14 cellular contexts compared by ENCODE assay signal in genomic region chrX:101393530-101394305, GRCh38. TPM values are rescaled to one million over a fixed set of nuclear protein-coding genes. Genes with fewer than 3 reads are reported as not detected.
DNase-seq lines count a peak whose midpoint lies in the region; ATAC-seq and TF ChIP-seq lines count a peak whose summit lies in the region.
"Had no signal": no experiment of that assay in that cellular context is flagged by ENCODE, and none has a peak within 500 bp of the region (broad histone marks: within the 10 kb centered on the region; RNA-seq: fewer than 3 reads in every experiment).

No MANE protein-coding gene starts in this region.

- DNase-seq in activated T-cell treated with anti-CD3 and anti-CD28 coated beads, Interleukin-2, amount 50 U/mL, for 4 hours, result no peak
- no peak for DNase-seq in activated T-cell treated with anti-CD3 and anti-CD28 coated beads, Interleukin-2, amount 50 U/mL, for 48 hours
- DNase-seq in NT2/D1 (ENCODE audit: low read depth, low spot score) (no peak), smooth muscle cell (lab: John Stamatoyannopoulos, UW; ENCODE audit: unreplicated experiment) (no peak), NCI-H128 (lab: John Stamatoyannopoulos, UW; ENCODE audit: unreplicated experiment) (no peak), vagina (ENCODE audit: extremely low spot score in 2 of 2) (no peak)
- DNase-seq: amygdala, hippocampal formation, NCI-H2029 had no signal

- H3K4me3 ChIP-seq in NT2/D1 (ENCODE audit: insufficient read length, low read depth) (peak overlapping the region; percentile 11), smooth muscle cell (no peak overlapping the region), vagina (no peak overlapping the region)

- peak overlapping the region in 2 of 5 experiments; percentile 24 to 58 for H3K27ac Mint-ChIP-seq in brain

- no peak overlapping the region for H2AFZ ChIP-seq in smooth muscle cell (ENCODE audit: low read depth)

- H3K4me2 ChIP-seq in smooth muscle cell, result no peak overlapping the region

- no peaks in the 10 kb centered on the region for H3K9me3 ChIP-seq in NT2/D1 (ENCODE audit: insufficient read depth, low read length)
- no peaks in the 10 kb centered on the region for H3K9me3 ChIP-seq in smooth muscle cell (replicated peaks; ENCODE audit: low read depth)
- H3K9me3 ChIP-seq in vagina, result no peaks in the 10 kb centered on the region

- peak overlapping the region; percentile 97 for H3K4me3 Mint-ChIP-seq in activated T-cell treated with anti-CD3 and anti-CD28 coated beads, Interleukin-2, amount 50 U/mL, for 4 hours
- H3K4me3 Mint-ChIP-seq in brain, result peak overlapping the region in 4 of 5 experiments; percentile 15 to 95 (median 34)

- peaks cover 14% of the 10 kb centered on the region for H4K20me1 ChIP-seq in smooth muscle cell (ENCODE audit: low read depth)

- H3K4me1 Mint-ChIP-seq in activated T-cell treated with anti-CD3 and anti-CD28 coated beads, Interleukin-2, amount 50 U/mL, for 4 hours (ENCODE audit: low read depth), result peaks cover 18% of the 10 kb centered on the region
- peaks cover 26% of the 10 kb centered on the region for H3K4me1 Mint-ChIP-seq in brain

- intact Hi-C loops in vagina (cut with DNase I), result no loop called here

- H3K36me3 ChIP-seq in NT2/D1 (ENCODE audit: insufficient read depth, insufficient read length, low read length) (peaks cover 50% of the 10 kb centered on the region), smooth muscle cell (ENCODE audit: low read depth) (no peaks in the 10 kb centered on the region), vagina (no peaks in the 10 kb centered on the region)

- no peaks in the 10 kb centered on the region for H3K9me3 Mint-ChIP-seq in activated T-cell treated with anti-CD3 and anti-CD28 coated beads, Interleukin-2, amount 50 U/mL, for 4 hours
- no peaks in the 10 kb centered on the region for H3K9me3 Mint-ChIP-seq in brain

- peaks cover 7% of the 10 kb centered on the region for H3K79me2 ChIP-seq in smooth muscle cell (ENCODE audit: low read depth)

- no peaks in the 10 kb centered on the region for H3F3A ChIP-seq in smooth muscle cell (ENCODE audit: low read depth)

- H3K36me3 Mint-ChIP-seq in activated T-cell treated with anti-CD3 and anti-CD28 coated beads, Interleukin-2, amount 50 U/mL, for 4 hours (ENCODE audit: insufficient read depth), result peaks cover 34% of the 10 kb centered on the region
- H3K36me3 Mint-ChIP-seq in brain, result peaks cover 23% of the 10 kb centered on the region

- H3K9ac ChIP-seq in NT2/D1 (ENCODE audit: insufficient read length, low read depth), result peak overlapping the region; percentile 51
- no peak overlapping the region for H3K9ac ChIP-seq in smooth muscle cell (ENCODE audit: low read depth)

- no peak for TF ChIP-seq POLR2A in vagina (IDR thresholded peaks at IDR 0.05)

- H3K4me1 ChIP-seq in NT2/D1 (ENCODE audit: insufficient read depth, insufficient read length) (no peaks in the 10 kb centered on the region), smooth muscle cell (ENCODE audit: low read depth) (no peaks in the 10 kb centered on the region), vagina (peaks cover 4% of the 10 kb centered on the region)

- WGBS in smooth muscle cell (ENCODE audit: low lambda C conversion rate), result 83% methylated on average over 11 of the region's 11 CpGs

- no peak for ATAC-seq in activated T-cell treated with anti-CD3 and anti-CD28 coated beads, Interleukin-2, amount 50 U/mL, for 4 hours
- no peak for ATAC-seq in GM19023 (IDR thresholded peaks at IDR 0.05; ENCODE audit: unreplicated experiment)
- ATAC-seq: Panc1 had no signal

- TF ChIP-seq CTCF in brain (conservative IDR thresholded peaks at IDR 0.05) (no peak), smooth muscle cell (IDR thresholded peaks at IDR 0.05; ENCODE audit: borderline replicate concordance, insufficient read depth, poor library complexity, severe bottlenecking) (no peak), vagina (IDR thresholded peaks at IDR 0.05) (no peak)

- H3K27me3 ChIP-seq in NT2/D1 (ENCODE audit: insufficient read depth, insufficient read length), result no peaks in the 10 kb centered on the region
- no peaks in the 10 kb centered on the region for H3K27me3 ChIP-seq in smooth muscle cell (ENCODE audit: low read depth)
- H3K27me3 ChIP-seq in vagina, result no peaks in the 10 kb centered on the region

- H3K27ac ChIP-seq in smooth muscle cell (ENCODE audit: low read depth) (peak overlapping the region; percentile 24), vagina (no peak overlapping the region)

- H3K27me3 Mint-ChIP-seq in activated T-cell treated with anti-CD3 and anti-CD28 coated beads, Interleukin-2, amount 50 U/mL, for 4 hours (ENCODE audit: low read depth), result no peaks in the 10 kb centered on the region
- H3K27me3 Mint-ChIP-seq in brain, result peaks cover 13% of the 10 kb centered on the region

RNA-seq across cellular contexts. Expression of gene RPL36A, which starts 2.9 kb away (rescaled TPM):
- total RNA-seq in activated T-cell treated with anti-CD3 and anti-CD28 coated beads, Interleukin-2, amount 50 U/mL, for 4 hours, result 100 to 1,000 TPM; 451 to 525 (median 514) TPM
- polyA plus RNA-seq in brain (ENCODE audit: insufficient read depth, low read depth, low replicate concordance) (2,342 TPM), smooth muscle cell (301 and 319 TPM in 2 replicates)
- total RNA-seq in smooth muscle cell (2,676 and 3,414 TPM in 2 replicates), vagina (514 TPM)

RNA-seq across cellular contexts. Expression of gene BTK, which starts 7.7 kb away (rescaled TPM):
- total RNA-seq in activated T-cell treated with anti-CD3 and anti-CD28 coated beads, Interleukin-2, amount 50 U/mL, for 4 hours, result 1 to 10 TPM in 2 of 3 donors, under 1 TPM in 1; 0.61 to 3.4 (median 2.3) TPM
- polyA plus RNA-seq in brain (ENCODE audit: insufficient read depth, low read depth, low replicate concordance) (0.71 TPM), smooth muscle cell (0.72 TPM in 1 of 2 replicates, not detected in the other)
- total RNA-seq in smooth muscle cell (not detected in 2 replicates), vagina (4.4 TPM)
- total RNA-seq: HT-29 had no signal
- polyA plus RNA-seq: BJ had no signal

RNA-seq across cellular contexts. Expression of gene GLA, which starts 14.0 kb away (rescaled TPM):
- total RNA-seq in activated T-cell treated with anti-CD3 and anti-CD28 coated beads, Interleukin-2, amount 50 U/mL, for 4 hours, result 10 to 100 TPM; 49.6 to 70.8 (median 62.4) TPM
- polyA plus RNA-seq in brain (ENCODE audit: insufficient read depth, low read depth, low replicate concordance), result 33.1 TPM
- 41.2 and 54.0 TPM in 2 replicates for total RNA-seq in smooth muscle cell
- 43.2 and 46.9 TPM in 2 replicates for polyA plus RNA-seq in smooth muscle cell
- 15.5 TPM for total RNA-seq in vagina

RNA-seq across cellular contexts. Expression of gene HNRNPH2, which starts 14.3 kb away (rescaled TPM):
- 10 to 100 TPM; 25.3 to 28.7 (median 26.5) TPM for total RNA-seq in activated T-cell treated with anti-CD3 and anti-CD28 coated beads, Interleukin-2, amount 50 U/mL, for 4 hours
- polyA plus RNA-seq in brain (ENCODE audit: insufficient read depth, low read depth, low replicate concordance) (55.2 TPM), smooth muscle cell (79.9 and 88.3 TPM in 2 replicates)
- total RNA-seq in smooth muscle cell (56.4 and 64.4 TPM in 2 replicates), vagina (43.2 TPM)

RNA-seq across cellular contexts. Expression of gene TIMM8A, which starts 45.2 kb away (rescaled TPM):
- total RNA-seq in activated T-cell treated with anti-CD3 and anti-CD28 coated beads, Interleukin-2, amount 50 U/mL, for 4 hours, result 10 to 100 TPM; 40.5 to 45.5 (median 42.3) TPM
- polyA plus RNA-seq in brain (ENCODE audit: insufficient read depth, low read depth, low replicate concordance) (9.4 TPM), smooth muscle cell (7.6 and 9.5 TPM in 2 replicates)
- total RNA-seq in smooth muscle cell (4.0 and 9.0 TPM in 2 replicates), vagina (5.6 TPM)
